28 cellular contexts compared by ENCODE assay signal in genomic region chr22:19586922-19587684, GRCh38.
"Had no signal": no experiment of that assay in that cellular context is flagged by ENCODE, and none has a peak within 500 bp of the region (broad histone marks: within the 10 kb centered on the region; RNA-seq: fewer than 3 reads in every experiment).

No MANE protein-coding gene starts in this region.

- H3K4me3 ChIP-seq: dorsolateral prefrontal cortex, gastrocnemius medialis, ovary, psoas muscle, stomach, tibial nerve, upper lobe of left lung had no signal

- H3K27me3 ChIP-seq: gastrocnemius medialis, ovary, tibial nerve, upper lobe of left lung had no signal

- H3K36me3 Mint-ChIP-seq: naive thymus-derived CD4-positive, alpha-beta T cell had no signal

- H3K4me1 ChIP-seq: gastrocnemius medialis, psoas muscle, stomach, tibial nerve, upper lobe of left lung had no signal

- H3K9me3 ChIP-seq: gastrocnemius medialis, ovary, psoas muscle, stomach, tibial nerve, upper lobe of left lung had no signal

- H3K36me3 ChIP-seq: gastrocnemius medialis, ovary, stomach, tibial nerve, upper lobe of left lung had no signal

- H3K4me3 Mint-ChIP-seq: naive thymus-derived CD4-positive, alpha-beta T cell; nephron progenitor cell had no signal

- DNase-seq: cerebellar nuclear complex; cortex of kidney; dorsolateral prefrontal cortex; effector CD4-positive, alpha-beta T cell; foreskin fibroblast; gastrocnemius medialis; head of caudate nucleus; mammary epithelial cell; mesendoderm; midbrain; naive thymus-derived CD4-positive, alpha-beta T cell; nephron progenitor cell; occipital lobe; ovary; posterior cingulate gyrus; psoas muscle; right cardiac atrium; small intestine; stimulated activated CD4-positive, alpha-beta T cell treated with anti-CD3 and anti-CD28 coated beads, Interleukin-12 subunit alpha, Interleukin-12 subunit beta, amount 100 ng/mL, for 4 hours; stimulated activated CD4-positive, alpha-beta T cell treated with anti-CD3 and anti-CD28 coated beads, Interleukin-1b, Interleukin-23, amount 100 ng/mL, for 48 hours; stimulated activated CD4-positive, alpha-beta T cell treated with anti-CD3 and anti-CD28 coated beads, Interleukin-4, amount 100 ng/mL, for 1 hour; stimulated activated CD8-positive, alpha-beta memory T cell treated with anti-CD3 and anti-CD28 coated beads, Interleukin-4, amount 100 ng/mL, for 48 hours; stimulated activated naive CD4-positive, alpha-beta T cell treated with Interleukin-2 at 50 U/mL for 16 hours; stomach; upper lobe of left lung had no signal

- H3K27ac ChIP-seq: dorsolateral prefrontal cortex, epithelial cell of prostate, gastrocnemius medialis, ovary, psoas muscle, stomach, tibial nerve, upper lobe of left lung had no signal

- ATAC-seq: esophagus mucosa; gastrocnemius medialis; naive thymus-derived CD4-positive, alpha-beta T cell; psoas muscle; right cardiac atrium had no signal

- H3K9me3 Mint-ChIP-seq: naive thymus-derived CD4-positive, alpha-beta T cell; nephron progenitor cell had no signal

- H3K27ac Mint-ChIP-seq: nephron progenitor cell had no signal

- H3K4me1 Mint-ChIP-seq: nephron progenitor cell had no signal
